In genomic region chr3:52222319-52223221, GRCh38 we compare ENCODE assay signal across 13 cellular contexts. TPM values are rescaled to one million over a fixed set of nuclear protein-coding genes. Genes with fewer than 3 reads are reported as not detected.
DNase-seq lines count a peak whose midpoint lies in the region; ATAC-seq and TF ChIP-seq lines count a peak whose summit lies in the region.
"Had no signal": no experiment of that assay in that cellular context is flagged by ENCODE, and none has a peak within 500 bp of the region (broad histone marks: within the 10 kb centered on the region; RNA-seq: fewer than 3 reads in every experiment).

No MANE protein-coding gene starts in this region.

- no peak overlapping the region for H3K4me3 Mint-ChIP-seq in CD14-positive monocyte
- peak overlapping the region; percentile 55 to 85 for H3K4me3 Mint-ChIP-seq in effector memory CD8-positive, alpha-beta T cell
- no peak overlapping the region for H3K4me3 Mint-ChIP-seq in mesothelial cell of epicardium

- peak overlapping the region; percentile 92 for H3K4me2 ChIP-seq in Loucy (ENCODE audit: low read depth, low read length, poor library complexity, severe bottlenecking)

- H3K36me3 ChIP-seq in Loucy (ENCODE audit: insufficient read depth, low read length) = peaks cover under 1% of the 10 kb centered on the region; the same call in 1 of the 2 replicates
- H3K36me3 ChIP-seq: prostate gland had no signal

- H3K9me3 ChIP-seq in Loucy (ENCODE audit: insufficient read depth, low read depth, low read length) = no peaks in the 10 kb centered on the region
- H3K9me3 ChIP-seq: prostate gland had no signal

- no peaks in the 10 kb centered on the region for H3K9me2 ChIP-seq in Loucy (replicated peaks; ENCODE audit: low read depth, low read length)

- H3K27ac Mint-ChIP-seq in CD14-positive monocyte = peak overlapping the region in 1 of 7 donors; percentile 77
- H3K27ac Mint-ChIP-seq in effector memory CD8-positive, alpha-beta T cell = peak overlapping the region; percentile 58 to 89
- no peak overlapping the region for H3K27ac Mint-ChIP-seq in mesothelial cell of epicardium

- peak; percentile 34 for DNase-seq in CD14-positive monocyte (ENCODE audit: low spot score)
- DNase-seq in effector memory CD8-positive, alpha-beta T cell = no peak
- no peak for DNase-seq in HCEC 1CT
- no peak for DNase-seq in mesothelial cell of epicardium (ENCODE audit: low spot score in 2 of 2, unreplicated experiment in 2 of 2)
- DNase-seq: EL, mesenchymal stem cell, MM.1S, NCI-H2171 had no signal

- peak overlapping the region; percentile 76 for H2AFZ ChIP-seq in Loucy (ENCODE audit: low read length)

- TF ChIP-seq CTCF in CD14-positive monocyte (IDR thresholded peaks at IDR 0.05) = no peak
- TF ChIP-seq CTCF in Loucy (conservative IDR thresholded peaks at IDR 0.05; ENCODE audit: low read length) = no peak
- TF ChIP-seq CTCF in mesothelial cell of epicardium (IDR thresholded peaks at IDR 0.05; ENCODE audit: unreplicated experiment) = no peak

- peak overlapping the region; percentile 80 for H3K4me3 ChIP-seq in Loucy (ENCODE audit: low read length, poor library complexity, severe bottlenecking)
- H3K4me3 ChIP-seq: coronary artery, prostate gland had no signal

- 0 out of 2 replicates have a peak, but pooled peaks cover 3% of the 10 kb centered on the region for H3F3A ChIP-seq in Loucy (ENCODE audit: low read depth)

- H3K4me1 ChIP-seq in Loucy (ENCODE audit: insufficient read depth, low read length, poor library complexity, severe bottlenecking) = peaks cover 53% of the 10 kb centered on the region

- H3K9ac ChIP-seq in Loucy (ENCODE audit: low read depth, low read length, poor library complexity, severe bottlenecking) = peak overlapping the region; percentile 84

- peaks cover 28 to 29% of the 10 kb centered on the region in 2 donors for H3K36me3 Mint-ChIP-seq in CD14-positive monocyte
- peaks cover 9% of the 10 kb centered on the region for H3K36me3 Mint-ChIP-seq in effector memory CD8-positive, alpha-beta T cell (ENCODE audit: insufficient read depth)
- H3K36me3 Mint-ChIP-seq in mesothelial cell of epicardium = no peaks in the 10 kb centered on the region

- no peaks in the 10 kb centered on the region for H3K9me3 Mint-ChIP-seq in CD14-positive monocyte
- no peaks in the 10 kb centered on the region for H3K9me3 Mint-ChIP-seq in effector memory CD8-positive, alpha-beta T cell
- H3K9me3 Mint-ChIP-seq in mesothelial cell of epicardium = no peaks in the 10 kb centered on the region

- ATAC-seq in effector memory CD8-positive, alpha-beta T cell (replicated peaks) = no peak
- ATAC-seq in HG02938 (IDR thresholded peaks at IDR 0.05; ENCODE audit: unreplicated experiment) = no peak
- ATAC-seq: SK-N-SH treated with all-trans-retinoic acid at 6 μM for 48 hours had no signal

- H3K79me2 ChIP-seq in Loucy (ENCODE audit: insufficient read depth, low read length) = peaks cover 41% of the 10 kb centered on the region

- H3K4me1 Mint-ChIP-seq in CD14-positive monocyte (peaks cover 51% of the 10 kb centered on the region), mesothelial cell of epicardium (peaks cover 10% of the 10 kb centered on the region)
- H3K4me1 Mint-ChIP-seq in effector memory CD8-positive, alpha-beta T cell (ENCODE audit: low read depth in 2 of 2) = peaks cover 51 to 77% of the 10 kb centered on the region in 2 donors

- H4K20me1 ChIP-seq in Loucy (ENCODE audit: insufficient read depth, low read length, poor library complexity, severe bottlenecking) = no peaks in the 10 kb centered on the region

- no peaks in the 10 kb centered on the region for H3K27me3 ChIP-seq in Loucy (ENCODE audit: insufficient read depth, low read length, poor library complexity, severe bottlenecking)

- intact Hi-C loops in CD14-positive monocyte (cut with micrococcal nuclease) = no loop called here

- H3K27me3 Mint-ChIP-seq in CD14-positive monocyte (ENCODE audit: low read depth in 3 of 3) (peaks cover 1 to 3% (median 2%) of the 10 kb centered on the region in 3 donors), mesothelial cell of epicardium (ENCODE audit: low read depth) (no peaks in the 10 kb centered on the region)
- no peaks in the 10 kb centered on the region for H3K27me3 Mint-ChIP-seq in effector memory CD8-positive, alpha-beta T cell

RNA-seq across cellular contexts. Expression of gene TLR9, which starts 2.9 kb away (rescaled TPM):
- not detected for polyA plus RNA-seq in CD14-positive monocyte
- total RNA-seq in mesothelial cell of epicardium = 0.16 to 0.23 TPM in 2 of 3 replicates, not detected in the other

RNA-seq across cellular contexts. Expression of gene TWF2, which starts 16.4 kb away (rescaled TPM):
- 100 to 1,000 TPM; 176 to 199 TPM for polyA plus RNA-seq in CD14-positive monocyte
- 26.6 to 30.6 TPM (median 28.7 TPM) in 3 replicates for total RNA-seq in mesothelial cell of epicardium

RNA-seq across cellular contexts. Expression of gene PPM1M, which starts 23.0 kb away (rescaled TPM):
- polyA plus RNA-seq in CD14-positive monocyte = 100 to 1,000 TPM in 1 of 2 donors, 10 to 100 TPM in 1; 92.8 to 120 TPM
- 10.6 to 11.8 TPM (median 11.6 TPM) in 3 replicates for total RNA-seq in mesothelial cell of epicardium

RNA-seq across cellular contexts. Expression of gene ALAS1, which starts 24.6 kb away (rescaled TPM):
- 10 to 100 TPM; 20.9 to 38.7 TPM for polyA plus RNA-seq in CD14-positive monocyte
- 32.1 to 34.0 TPM (median 33.2 TPM) in 3 replicates for total RNA-seq in mesothelial cell of epicardium

RNA-seq across cellular contexts. Expression of gene WDR82, which starts 55.9 kb away (rescaled TPM):
- polyA plus RNA-seq in CD14-positive monocyte = 10 to 100 TPM; 27.3 to 33.4 TPM
- total RNA-seq in mesothelial cell of epicardium = 99.0 to 105 TPM (median 101 TPM) in 3 replicates

Comparison
In these comparisons a context has a peak if more than half of its experiments do, and no peak if none do; other contexts are left out.
1. H3K4me3 Mint-ChIP-seq: peak in effector memory CD8-positive, alpha-beta T cell (2 of 2); none in CD14-positive monocyte (0 of 2) and mesothelial cell of epicardium (single experiment).